Comparison of ENCODE assay signal across 15 cellular contexts in genomic region chr4:119679251-119679650, GRCh38. TPM values are rescaled to one million over a fixed set of nuclear protein-coding genes. Genes with fewer than 3 reads are reported as not detected.
DNase-seq lines count a peak whose midpoint lies in the region; ATAC-seq and TF ChIP-seq lines count a peak whose summit lies in the region.
"Had no signal": no experiment of that assay in that cellular context is flagged by ENCODE, and none has a peak within 500 bp of the region (broad histone marks: within the 10 kb centered on the region; RNA-seq: fewer than 3 reads in every experiment).

No MANE protein-coding gene starts in this region.

- H3K9me3 ChIP-seq in thoracic aorta = no peaks in the 10 kb centered on the region
- H3K9me3 ChIP-seq in heart left ventricle = no peaks in the 10 kb centered on the region
- no peaks in the 10 kb centered on the region for H3K9me3 ChIP-seq in CD4-positive, alpha-beta memory T cell (ENCODE audit: control insufficient read depth in 1 of 2, low read length in 2 of 2)

- TF ChIP-seq POLR2A in heart left ventricle (IDR thresholded peaks at IDR 0.05) = no peak

- 23 to 38% (median 27%) methylated on average over 3 of the region's 3 CpGs for WGBS in heart left ventricle, 4 donors

- H3K36me3 ChIP-seq in thoracic aorta (no peaks in the 10 kb centered on the region), heart left ventricle (no peaks in the 10 kb centered on the region)
- no peaks in the 10 kb centered on the region for H3K36me3 ChIP-seq in CD4-positive, alpha-beta memory T cell (ENCODE audit: insufficient read depth, low read length)

- H3K4me1 Mint-ChIP-seq in CD4-positive, alpha-beta memory T cell = no peaks in the 10 kb centered on the region

- peak overlapping the region in 1 of 7 donors; percentile 30 for H3K27ac Mint-ChIP-seq in CD4-positive, alpha-beta memory T cell

- H3K4me3 Mint-ChIP-seq in CD4-positive, alpha-beta memory T cell = no peak overlapping the region

- no peak for ATAC-seq in thoracic aorta (ENCODE audit: insufficient number of reproducible peaks, low FRiP score, low read depth)
- ATAC-seq in heart left ventricle = no peak
- no peak for ATAC-seq in HG03196 (IDR thresholded peaks at IDR 0.05; ENCODE audit: unreplicated experiment)

- TF ChIP-seq CTCF in thoracic aorta (IDR thresholded peaks at IDR 0.05) (no peak), heart left ventricle (IDR thresholded peaks at IDR 0.05) (no peak)

- POLR2A ChIA-PET in CD4-positive, alpha-beta memory T cell (lab: Charles Lee; ENCODE audit: partially characterized antibody) = no interaction called here

- H3K27ac ChIP-seq in thoracic aorta (peak overlapping the region; percentile 3 to 21), heart left ventricle (no peak overlapping the region)
- H3K27ac ChIP-seq in CD4-positive, alpha-beta memory T cell (ENCODE audit: low read depth, low read length) = no peak overlapping the region

- no peaks in the 10 kb centered on the region for H3K27me3 ChIP-seq in thoracic aorta (replicated peaks; ENCODE audit: insufficient read depth)
- H3K27me3 ChIP-seq in heart left ventricle = no peaks in the 10 kb centered on the region
- H3K27me3 ChIP-seq in CD4-positive, alpha-beta memory T cell (ENCODE audit: insufficient read depth, low read length) = no peaks in the 10 kb centered on the region

- H3K36me3 Mint-ChIP-seq in CD4-positive, alpha-beta memory T cell = no peaks in the 10 kb centered on the region

- DNase-seq in M059J (ENCODE audit: low read depth) (peak; percentile 35), astrocyte of the hippocampus (ENCODE audit: low read depth, low spot score) (peak; percentile 26), iris pigment epithelial cell (ENCODE audit: low read depth) (peak; percentile 72), thoracic aorta (ENCODE audit: low spot score) (no peak), T-helper 1 cell (no peak), heart left ventricle (no peak)
- no peak for DNase-seq in CD4-positive, alpha-beta memory T cell
- DNase-seq: C1 segment of cervical spinal cord, DMS79 treated with DMSO at 0.1 percent for 48 hours, GOT3, KBM-7, MV-4-11, NCI-H1694 treated with DMSO at 0.1 percent for 48 hours, SHP77 had no signal

- H3K9me3 Mint-ChIP-seq in CD4-positive, alpha-beta memory T cell = no peaks in the 10 kb centered on the region

- H3K4me3 ChIP-seq in thoracic aorta (no peak overlapping the region), heart left ventricle (no peak overlapping the region)
- H3K4me3 ChIP-seq in CD4-positive, alpha-beta memory T cell (ENCODE audit: low read length in 2 of 2) = no peak overlapping the region

- intact Hi-C loops in heart left ventricle (cut with DNase I) = no loop called here
- intact Hi-C loops in CD4-positive, alpha-beta memory T cell (cut with micrococcal nuclease) = no loop called here

- peaks cover 31 to 47% of the 10 kb centered on the region in 2 donors for H3K4me1 ChIP-seq in thoracic aorta (ENCODE audit: control insufficient read depth in 1 of 2, low read depth in 2 of 2)
- H3K4me1 ChIP-seq in heart left ventricle = peaks cover 0 to 14% (median 0%) of the 10 kb centered on the region in 12 donors
- no peaks in the 10 kb centered on the region for H3K4me1 ChIP-seq in CD4-positive, alpha-beta memory T cell (ENCODE audit: insufficient read depth, low read length)

- CTCF ChIA-PET in CD4-positive, alpha-beta memory T cell (lab: Charles Lee; ENCODE audit: partially characterized antibody) = no interaction called here

- peaks cover 3% of the 10 kb centered on the region in 2 donors for H3K27me3 Mint-ChIP-seq in CD4-positive, alpha-beta memory T cell

RNA-seq across cellular contexts. Expression of gene PDE5A, which starts 50.6 kb away (rescaled TPM):
- total RNA-seq in M059J (2014; rRNA removed; shearing (Covaris generic)) = 42.0 and 51.5 TPM in 2 replicates
- total RNA-seq in thoracic aorta = 100 to 1,000 TPM; 158 to 223 TPM
- total RNA-seq in heart left ventricle = 10 to 100 TPM in 5 of 9 donors, 1 to 10 TPM in 4; 3.8 to 20.6 (median 10.0) TPM
- polyA plus RNA-seq in heart left ventricle = 1 to 10 TPM; 1.6 to 2.2 TPM
- 1 to 10 TPM; 1.8 to 2.9 TPM for total RNA-seq in CD4-positive, alpha-beta memory T cell
- polyA plus RNA-seq in CD4-positive, alpha-beta memory T cell = 1 to 10 TPM in 1 of 2 donors, under 1 TPM in 1; 1.00 to 7.0 TPM

Comparison
In these comparisons a context has a peak if more than half of its experiments do, and no peak if none do; other contexts are left out.
1. DNase-seq: peak in M059J (single experiment), astrocyte of the hippocampus (single experiment) and iris pigment epithelial cell (single experiment); none in thoracic aorta (single experiment), T-helper 1 cell (0 of 5), heart left ventricle (0 of 5) and CD4-positive, alpha-beta memory T cell (0 of 5).
2. H3K27ac ChIP-seq: peak in thoracic aorta (2 of 2); none in heart left ventricle (0 of 12) and CD4-positive, alpha-beta memory T cell (single experiment).